In the genomic region with DNA sequence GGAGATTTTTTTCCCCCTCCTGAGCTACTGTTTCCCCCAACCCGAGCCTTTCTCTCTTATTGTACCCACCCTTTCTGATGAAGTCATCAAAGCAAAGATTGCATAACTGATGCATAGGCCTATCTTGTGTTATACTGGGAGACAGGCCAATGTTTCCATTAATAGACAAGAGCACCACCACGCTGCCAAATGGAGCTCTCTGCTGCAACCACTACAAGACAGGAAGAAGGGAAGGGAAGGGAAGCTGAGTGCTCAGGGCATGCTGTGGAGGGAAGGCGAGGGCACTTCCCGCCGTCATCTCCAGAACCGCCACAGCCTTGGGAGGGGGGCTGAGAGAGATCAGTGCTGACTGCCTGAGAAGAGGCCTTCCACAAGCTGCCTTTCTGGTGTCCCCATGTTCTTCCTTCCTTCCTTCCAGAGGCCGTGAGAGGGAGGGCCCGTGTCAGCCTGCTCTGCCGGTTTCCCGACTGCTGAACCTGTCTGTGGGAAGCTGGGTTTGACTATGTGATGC, we compare ENCODE assay signal across 8 cellular contexts.
A peak's percentile ranks its signal among the peaks of the same experiment; 100 is the strongest.
DNase-seq lines count a peak whose midpoint lies in the region; ATAC-seq lines count a peak whose summit lies in the region.

No MANE protein-coding gene starts in this region.

- H3K18ac ChIP-seq in mesendoderm (ENCODE audit: low read length) = no peak overlapping the region

- DNase-seq in EH (ENCODE audit: low read depth) (peak; percentile 90), NCI-H510A treated with DMSO at 0.1 percent for 48 hours (lab: John Stamatoyannopoulos, UW) (peak; percentile 67), mesendoderm (peak; percentile 31), D341Med (ENCODE audit: low spot score) (no peak)
- no peak for DNase-seq in stimulated activated CD4-positive, alpha-beta T cell treated with anti-CD3 and anti-CD28 coated beads, Interleukin-1b, Interleukin-23, amount 100 ng/mL, for 48 hours

- H4K8ac ChIP-seq in mesendoderm (ENCODE audit: low read depth, low read length) = no peak overlapping the region

- H2BK5ac ChIP-seq in mesendoderm (ENCODE audit: low read length) = no peak overlapping the region

- H2BK15ac ChIP-seq in mesendoderm (replicated peaks; ENCODE audit: low read depth) = no peak overlapping the region

- H3K23ac ChIP-seq in mesendoderm (ENCODE audit: low read length) = no peak overlapping the region

- H4K5ac ChIP-seq in mesendoderm (ENCODE audit: low read length) = no peak overlapping the region

- no peak overlapping the region for H3K4ac ChIP-seq in mesendoderm (ENCODE audit: low read depth, low read length)

- no peaks in the 10 kb centered on the region for H3K79me2 ChIP-seq in mesendoderm (ENCODE audit: control insufficient read depth, insufficient read depth, low read length)

- no peak overlapping the region for H3K9ac ChIP-seq in mesendoderm (ENCODE audit: low read length)

- H2BK120ac ChIP-seq in mesendoderm (ENCODE audit: low read depth, low read length) = no peak overlapping the region

- H3K27ac ChIP-seq in cingulate gyrus (ENCODE audit: low read depth, low read length) = peak overlapping the region; percentile 91
- H3K27ac ChIP-seq in mesendoderm (ENCODE audit: low read depth, low read length) = no peak overlapping the region
- peak overlapping the region; percentile 82 for H3K27ac ChIP-seq in urinary bladder (ENCODE audit: low read depth)

- no peak overlapping the region for H3K56ac ChIP-seq in mesendoderm (ENCODE audit: low read length)

- no peak overlapping the region for H2AK5ac ChIP-seq in mesendoderm (ENCODE audit: low read length)

- H3K4me1 ChIP-seq in mesendoderm (ENCODE audit: control insufficient read depth, low read depth, low read length) (peaks cover 11% of the 10 kb centered on the region), urinary bladder (ENCODE audit: insufficient read depth) (no peaks in the 10 kb centered on the region)

- H3K79me1 ChIP-seq in mesendoderm (ENCODE audit: low read length) = no peaks in the 10 kb centered on the region

- no CpG with 5 or more reads among the region's 10 CpGs for WGBS in mesendoderm (ENCODE audit: extremely low coverage, insufficient coverage, low lambda C conversion rate)
- 20% methylated on average over 10 of the region's 10 CpGs for WGBS in urinary bladder

- H3K4me2 ChIP-seq in mesendoderm (ENCODE audit: low read length) = no peak overlapping the region

- no peaks in the 10 kb centered on the region for H3K27me3 ChIP-seq in mesendoderm (ENCODE audit: insufficient read depth, low read length, poor library complexity)

- no peak overlapping the region for H3K4me3 ChIP-seq in mesendoderm (ENCODE audit: low read length)
- H3K4me3 ChIP-seq in urinary bladder (ENCODE audit: low read depth, low read length) = no peak overlapping the region

- no peak for ATAC-seq in GM21360 (IDR thresholded peaks at IDR 0.05; ENCODE audit: unreplicated experiment)

- H3K36me3 ChIP-seq in mesendoderm (ENCODE audit: control insufficient read depth, insufficient read depth, low read length) (no peaks in the 10 kb centered on the region), urinary bladder (ENCODE audit: insufficient read depth) (no peaks in the 10 kb centered on the region)

Comparison
In these comparisons a context has a peak if more than half of its experiments do, and no peak if none do; other contexts are left out.
1. DNase-seq: peak in EH (single experiment), NCI-H510A treated with DMSO at 0.1 percent for 48 hours (single experiment) and mesendoderm (single experiment); none in stimulated activated CD4-positive, alpha-beta T cell treated with anti-CD3 and anti-CD28 coated beads, Interleukin-1b, Interleukin-23, amount 100 ng/mL, for 48 hours (single experiment) and D341Med (single experiment).